ENCODE assay signal across 9 cellular contexts in genomic region chr12:63167741-63168140, GRCh38. TPM values are rescaled to one million over a fixed set of nuclear protein-coding genes. Genes with fewer than 3 reads are reported as not detected.
"Had no signal": no experiment of that assay in that cellular context is flagged by ENCODE, and none has a peak within 500 bp of the region (broad histone marks: within the 10 kb centered on the region; RNA-seq: fewer than 3 reads in every experiment).

No MANE protein-coding gene starts in this region.

RNA-seq across cellular contexts. Expression of gene AVPR1A, which starts 16.7 kb away (rescaled TPM):
- total RNA-seq: activated CD4-positive, alpha-beta memory T cell treated with anti-CD3 and anti-CD28 coated beads, Interleukin-2, amount 10 ng/mL, durations not matched to agents 7 days and 5 days; activated CD4-positive, alpha-beta T cell treated with anti-CD3 and anti-CD28 coated beads for 36 hours; activated CD4-positive, alpha-beta T cell treated with anti-CD3 and anti-CD28 coated beads, Interleukin-2, amount 10 ng/mL, durations not matched to agents 7 days and 5 days; activated CD8-positive, alpha-beta memory T cell treated with anti-CD3 and anti-CD28 coated beads, Interleukin-2, amount 10 ng/mL, durations not matched to agents 7 days and 5 days; activated CD8-positive, alpha-beta T cell treated with anti-CD3 and anti-CD28 coated beads, Interleukin-2, amount 10 ng/mL, durations not matched to agents 7 days and 5 days; activated naive CD8-positive, alpha-beta T cell treated with anti-CD3 and anti-CD28 coated beads, Interleukin-2, amount 10 ng/mL, durations not matched to agents 7 days and 5 days; activated T-helper 2 cell treated with anti-CD3 and anti-CD28 coated beads, Interferon-gamma antibody, Interleukin-2, Interleukin-4, amounts not matched to agents 10 μg/mL and 5 μg/mL and 100 μg/mL, durations not matched to agents 14 hours and 24 hours and 36 hours; bronchial epithelial cell; cardiac muscle cell had no signal
- polyA plus RNA-seq: cardiac muscle cell had no signal
